ENCODE assay signal across 16 cellular contexts in genomic region chr19:1841209-1841924, GRCh38. TPM values are rescaled to one million over a fixed set of nuclear protein-coding genes. Genes with fewer than 3 reads are reported as not detected.
DNase-seq lines count a peak whose midpoint lies in the region; ATAC-seq and TF ChIP-seq lines count a peak whose summit lies in the region.
"Had no signal": no experiment of that assay in that cellular context is flagged by ENCODE, and none has a peak within 500 bp of the region (broad histone marks: within the 10 kb centered on the region; RNA-seq: fewer than 3 reads in every experiment).

No MANE protein-coding gene starts in this region.

- WGBS in right lobe of liver (ENCODE audit: insufficient coverage, low coverage, low lambda C conversion rate, missing lambda C conversion rate): 74% methylated on average over 8 of the region's 35 CpGs
- 76 to 86% (median 84%) methylated on average over 21 to 35 of the region's 35 CpGs for WGBS in stomach, 5 donors

- peak overlapping the region in 2 of 4 donors; percentile 39 to 71 for H3K4me3 Mint-ChIP-seq in IgD-negative memory B cell
- H3K4me3 Mint-ChIP-seq in stimulated activated effector memory CD8-positive, alpha-beta T cell treated with anti-CD3 and anti-CD28 coated beads, Interleukin-12 subunit alpha, Interleukin-12 subunit beta, amount 100 ng/mL, for 72 hours: no peak overlapping the region

- TF ChIP-seq POLR2A in right lobe of liver (IDR thresholded peaks at IDR 0.05): no peak
- no peak for TF ChIP-seq POLR2A in stomach (IDR thresholded peaks at IDR 0.05)

- H3K27ac ChIP-seq in caudate nucleus (ENCODE audit: low read depth, low read length) (peak overlapping the region; percentile 73), right lobe of liver (peak overlapping the region in 2 of 3 donors; percentile 81), stomach (peak overlapping the region in 2 of 5 donors; percentile 4 to 32)
- H3K27ac ChIP-seq: pancreas, SJCRH30, WERI-Rb-1 had no signal

- peaks cover 9 to 32% (median 23%) of the 10 kb centered on the region in 3 donors for H3K4me1 Mint-ChIP-seq in IgD-negative memory B cell
- peaks cover 51% of the 10 kb centered on the region for H3K4me1 Mint-ChIP-seq in stimulated activated effector memory CD8-positive, alpha-beta T cell treated with anti-CD3 and anti-CD28 coated beads, Interleukin-12 subunit alpha, Interleukin-12 subunit beta, amount 100 ng/mL, for 72 hours

- H3K36me3 ChIP-seq in right lobe of liver: no peaks in the 10 kb centered on the region
- peaks cover 0 to 35% (median 28%) of the 10 kb centered on the region in 4 donors for H3K36me3 ChIP-seq in stomach
- H3K36me3 ChIP-seq: pancreas, SJCRH30 had no signal

- H3K27ac Mint-ChIP-seq in IgD-negative memory B cell: peak overlapping the region in 2 of 3 donors; percentile 48 to 76
- H3K27ac Mint-ChIP-seq in stimulated activated effector memory CD8-positive, alpha-beta T cell treated with anti-CD3 and anti-CD28 coated beads, Interleukin-12 subunit alpha, Interleukin-12 subunit beta, amount 100 ng/mL, for 72 hours: peak overlapping the region; percentile 75

- peaks cover 0 to 66% (median 32%) of the 10 kb centered on the region in 4 donors for H3K4me1 ChIP-seq in right lobe of liver
- H3K4me1 ChIP-seq in stomach: peaks cover 50 to 99% (median 87%) of the 10 kb centered on the region in 4 donors
- H3K4me1 ChIP-seq: SJCRH30 had no signal

- no peaks in the 10 kb centered on the region for H3K9me3 Mint-ChIP-seq in IgD-negative memory B cell
- no peaks in the 10 kb centered on the region for H3K9me3 Mint-ChIP-seq in stimulated activated effector memory CD8-positive, alpha-beta T cell treated with anti-CD3 and anti-CD28 coated beads, Interleukin-12 subunit alpha, Interleukin-12 subunit beta, amount 100 ng/mL, for 72 hours
- H3K9me3 Mint-ChIP-seq: CD4-positive, alpha-beta memory T cell had no signal

- intact Hi-C loops in right lobe of liver (cut with DNase I) (no loop called here), stomach (cut with DNase I; ENCODE audit: low total_unique reads) (no loop called here)

- no peak for TF ChIP-seq EP300 in stomach (IDR thresholded peaks at IDR 0.05)

- no peaks in the 10 kb centered on the region for H3K9me3 ChIP-seq in right lobe of liver
- no peaks in the 10 kb centered on the region for H3K9me3 ChIP-seq in stomach
- H3K9me3 ChIP-seq: HAP-1, pancreas, SJCRH30 had no signal

- ATAC-seq in right lobe of liver (no peak), HG03521 (IDR thresholded peaks at IDR 0.05; ENCODE audit: unreplicated experiment) (no peak)
- no peak for ATAC-seq in stimulated activated effector memory CD8-positive, alpha-beta T cell treated with anti-CD3 and anti-CD28 coated beads, Interleukin-12 subunit alpha, Interleukin-12 subunit beta, amount 100 ng/mL, for 72 hours

- DNase-seq in caudate nucleus (lab: John Stamatoyannopoulos, UW) (peak in 34 of 61 donors; percentile 7 to 85 (median 42)), right lobe of liver (no peak), DMS153 (lab: John Stamatoyannopoulos, UW) (no peak), amniotic stem cell (lab: John Stamatoyannopoulos, UW) (no peak), stomach (no peak)
- no peak for DNase-seq in stimulated activated effector memory CD8-positive, alpha-beta T cell treated with anti-CD3 and anti-CD28 coated beads, Interleukin-12 subunit alpha, Interleukin-12 subunit beta, amount 100 ng/mL, for 72 hours (ENCODE audit: low spot score in 2 of 2)
- DNase-seq: amygdala, IMR-90, NCI-H1436, SJCRH30, WERI-Rb-1 had no signal

- no peak for TF ChIP-seq CTCF in right lobe of liver (IDR thresholded peaks at IDR 0.05)
- no peak for TF ChIP-seq CTCF in stomach (IDR thresholded peaks at IDR 0.05)

- no peaks in the 10 kb centered on the region for H3K27me3 ChIP-seq in right lobe of liver
- H3K27me3 ChIP-seq in stomach: no peaks in the 10 kb centered on the region
- H3K27me3 ChIP-seq: pancreas, SJCRH30 had no signal

- H3K4me3 ChIP-seq in right lobe of liver: peak overlapping the region in 2 of 3 donors; percentile 9 to 21
- no peak overlapping the region for H3K4me3 ChIP-seq in stomach
- H3K4me3 ChIP-seq: HAP-1, pancreas, SJCRH30 had no signal

- H3K27me3 Mint-ChIP-seq in IgD-negative memory B cell: no peaks in the 10 kb centered on the region
- H3K27me3 Mint-ChIP-seq: CD4-positive, alpha-beta memory T cell had no signal

- no peaks in the 10 kb centered on the region for H3K36me3 Mint-ChIP-seq in IgD-negative memory B cell
- H3K36me3 Mint-ChIP-seq in stimulated activated effector memory CD8-positive, alpha-beta T cell treated with anti-CD3 and anti-CD28 coated beads, Interleukin-12 subunit alpha, Interleukin-12 subunit beta, amount 100 ng/mL, for 72 hours: peaks cover 58% of the 10 kb centered on the region

RNA-seq across cellular contexts. Expression of gene REXO1, which starts 6.9 kb away (rescaled TPM):
- polyA plus RNA-seq in IgD-negative memory B cell: 13.7 TPM
- 10 to 100 TPM in 4 of 6 experiments, 1 to 10 TPM in 2; 8.0 to 17.7 (median 12.6) TPM for total RNA-seq in right lobe of liver
- 100 to 1,000 TPM in 1 of 5 donors, 10 to 100 TPM in 4; 10.1 to 164 (median 25.7) TPM for total RNA-seq in stomach
- 10 to 100 TPM; 10.1 to 15.5 (median 15.2) TPM for polyA plus RNA-seq in stomach

RNA-seq across cellular contexts. Expression of gene KLF16, which starts 22.0 kb away (rescaled TPM):
- polyA plus RNA-seq in IgD-negative memory B cell (1.8 TPM), stomach (1 to 10 TPM; 5.0 to 7.6 (median 6.6) TPM)
- total RNA-seq in right lobe of liver (10 to 100 TPM in 5 of 6 experiments, 1 to 10 TPM in 1; 9.9 to 23.6 (median 10.8) TPM), stomach (10 to 100 TPM in 2 of 5 donors, 1 to 10 TPM in 2, not detected in 1; 3.5 to 31.9 (median 15.8) TPM)

RNA-seq across cellular contexts. Expression of gene ATP8B3, which starts 29.3 kb away (rescaled TPM):
- polyA plus RNA-seq in IgD-negative memory B cell (1.2 TPM), stomach (1 to 10 TPM in 1 of 3 donors, under 1 TPM in 2; 0.15 to 1.4 (median 0.31) TPM)
- total RNA-seq in right lobe of liver (1 to 10 TPM in 5 of 6 experiments, under 1 TPM in 1; 0.86 to 5.7 (median 3.1) TPM), stomach (1 to 10 TPM in 1 of 5 donors, not detected in 4; 1.3 TPM)

RNA-seq across cellular contexts. Expression of gene ABHD17A, which starts 43.9 kb away (rescaled TPM):
- 107 TPM for polyA plus RNA-seq in IgD-negative memory B cell
- total RNA-seq in right lobe of liver: 10 to 100 TPM; 20.4 to 49.5 (median 23.5) TPM
- 100 to 1,000 TPM in 1 of 5 donors, 10 to 100 TPM in 4; 25.7 to 177 (median 33.0) TPM for total RNA-seq in stomach
- polyA plus RNA-seq in stomach: 10 to 100 TPM; 73.0 to 76.3 (median 75.5) TPM

Comparison
In these comparisons a context has a peak if more than half of its experiments do, and no peak if none do; other contexts are left out.
1. DNase-seq: peak in caudate nucleus (34 of 61); none in right lobe of liver (0 of 3), stimulated activated effector memory CD8-positive, alpha-beta T cell treated with anti-CD3 and anti-CD28 coated beads, Interleukin-12 subunit alpha, Interleukin-12 subunit beta, amount 100 ng/mL, for 72 hours (0 of 2), DMS153 (single experiment), amniotic stem cell (single experiment) and stomach (single experiment).
2. H3K4me3 ChIP-seq: peak in right lobe of liver (2 of 3); none in stomach (0 of 4).